Comparison of ENCODE assay signal across 22 cellular contexts in the genomic region with DNA sequence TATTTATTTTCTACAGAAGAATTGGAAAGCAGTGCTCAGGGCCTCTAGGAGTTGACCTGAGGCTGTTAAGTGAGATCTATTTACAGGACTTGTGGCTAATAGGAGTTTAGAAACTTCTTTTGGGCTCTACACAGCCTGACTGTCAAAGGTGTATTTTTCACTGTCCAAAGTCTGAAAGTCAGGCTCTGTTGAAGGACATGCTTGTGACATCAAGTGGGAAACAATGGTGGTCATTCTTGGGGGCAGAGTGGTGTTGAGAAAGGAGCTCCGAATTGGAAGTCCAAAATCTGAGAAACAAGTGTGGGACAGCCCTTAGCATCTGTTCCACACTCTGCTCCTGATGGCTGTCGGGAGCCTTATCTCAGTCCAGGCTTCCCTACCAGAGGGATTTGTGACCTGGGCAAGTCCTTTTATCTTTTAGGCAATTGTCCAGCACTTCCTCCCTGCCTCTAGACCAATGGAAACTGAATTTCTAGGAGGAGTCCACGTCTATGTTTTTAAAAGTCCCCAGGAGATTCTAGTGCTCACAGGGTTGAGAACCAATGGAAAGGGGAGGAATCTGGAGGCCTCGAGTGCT.
"Had no signal": no experiment of that assay in that cellular context is flagged by ENCODE, and none has a peak within 500 bp of the region (broad histone marks: within the 10 kb centered on the region; RNA-seq: fewer than 3 reads in every experiment).

No MANE protein-coding gene starts in this region.

- H3K4me3 Mint-ChIP-seq: activated naive CD8-positive, alpha-beta T cell treated with anti-CD3 and anti-CD28 coated beads for 36 hours; activated T-cell treated with anti-CD3 and anti-CD28 coated beads, Interleukin-2, amount 50 U/mL, for 4 hours; naive thymus-derived CD4-positive, alpha-beta T cell; neural progenitor cell; stimulated activated naive B cell treated with anti-CD40 and anti-IgM and Interleukin-4, amounts not matched to agents 10 μg/mL and 1 μg/mL and 100 μg/mL, for 72 hours had no signal

- H3K27ac Mint-ChIP-seq: activated naive CD8-positive, alpha-beta T cell treated with anti-CD3 and anti-CD28 coated beads for 36 hours; neural progenitor cell; stimulated activated naive B cell treated with anti-CD40 and anti-IgM and Interleukin-4, amounts not matched to agents 10 μg/mL and 1 μg/mL and 100 μg/mL, for 72 hours had no signal

- ATAC-seq: activated T-cell treated with anti-CD3 and anti-CD28 coated beads, Interleukin-2, amount 50 U/mL, for 4 hours; naive thymus-derived CD4-positive, alpha-beta T cell; stimulated activated naive B cell treated with anti-CD40 and anti-IgM and Interleukin-4, amounts not matched to agents 10 μg/mL and 1 μg/mL and 100 μg/mL, for 72 hours had no signal

- H3K36me3 ChIP-seq: heart left ventricle, neural progenitor cell, prostate gland, right atrium auricular region had no signal

- H3K9me3 ChIP-seq: heart left ventricle, prostate gland, right atrium auricular region had no signal

- H3K27ac ChIP-seq: heart left ventricle, neural progenitor cell, prostate gland, right atrium auricular region, SK-N-MC had no signal

- H3K9ac ChIP-seq: neural progenitor cell had no signal

- H3K4me1 Mint-ChIP-seq: naive thymus-derived CD4-positive, alpha-beta T cell had no signal

- H3K4me1 ChIP-seq: heart left ventricle, neural progenitor cell, prostate gland, right atrium auricular region had no signal

- H3K27me3 ChIP-seq: neural progenitor cell, right atrium auricular region had no signal

- H3K36me3 Mint-ChIP-seq: activated naive CD8-positive, alpha-beta T cell treated with anti-CD3 and anti-CD28 coated beads for 36 hours; naive thymus-derived CD4-positive, alpha-beta T cell; neural progenitor cell; stimulated activated naive B cell treated with anti-CD40 and anti-IgM and Interleukin-4, amounts not matched to agents 10 μg/mL and 1 μg/mL and 100 μg/mL, for 72 hours had no signal

- DNase-seq: activated CD4-positive, alpha-beta T cell treated with anti-CD3 and anti-CD28 coated beads for 4 hours; activated CD4-positive, alpha-beta T cell treated with anti-CD3 and anti-CD28 coated beads, Interleukin-2, amount 50 U/mL, for 48 hours; activated CD4-positive, CD25-positive, alpha-beta regulatory T cell; activated CD8-positive, alpha-beta memory T cell treated with anti-CD3 and anti-CD28 coated beads, Interleukin-2, amount 50 U/mL, for 48 hours; activated naive CD4-positive, alpha-beta T cell treated with Interleukin-2 at 50 U/mL for 16 hours; activated naive CD8-positive, alpha-beta T cell treated with anti-CD3 and anti-CD28 coated beads for 36 hours; activated T-cell treated with anti-CD3 and anti-CD28 coated beads, Interleukin-2, amount 50 U/mL, for 4 hours; amniotic stem cell; cerebellar nuclear complex; cortex of kidney; heart left ventricle; naive thymus-derived CD4-positive, alpha-beta T cell; stimulated activated CD4-positive, alpha-beta T cell treated with anti-CD3 and anti-CD28 coated beads, Interleukin-2, amount 100 ng/mL, for 48 hours; stimulated activated CD8-positive, alpha-beta memory T cell treated with anti-CD3 and anti-CD28 coated beads, Interleukin-4, amount 100 ng/mL, for 48 hours; stimulated activated naive B cell treated with anti-CD40 and anti-IgM and Interleukin-4, amounts not matched to agents 10 μg/mL and 1 μg/mL and 100 μg/mL, for 72 hours; trophoblast cell had no signal

- H3K4me3 ChIP-seq: heart left ventricle, lung, neural progenitor cell, prostate gland, right atrium auricular region, SK-N-MC, smooth muscle cell had no signal

- H3K9me3 Mint-ChIP-seq: activated naive CD8-positive, alpha-beta T cell treated with anti-CD3 and anti-CD28 coated beads for 36 hours; activated T-cell treated with anti-CD3 and anti-CD28 coated beads, Interleukin-2, amount 50 U/mL, for 4 hours; stimulated activated naive B cell treated with anti-CD40 and anti-IgM and Interleukin-4, amounts not matched to agents 10 μg/mL and 1 μg/mL and 100 μg/mL, for 72 hours had no signal
